Comparison of ENCODE assay signal across 1 cellular context in genomic region chr1:156725683-156726280, GRCh38.
TF ChIP-seq lines count a peak whose summit lies in the region.

No MANE protein-coding gene starts in this region.

TF ChIP-seq in H1, 55 proteins besides CTCF, POLR2A, EP300 and RAD21:
- no peak for TF ChIP-seq TAF1 (IDR thresholded peaks at IDR 0.05; ENCODE audit: low read depth, low read length)
- no peak for TF ChIP-seq CTBP2 (IDR thresholded peaks at IDR 0.05; ENCODE audit: borderline replicate concordance, insufficient read depth, insufficient read length, low read length)
- TF ChIP-seq POU5F1 (IDR thresholded peaks at IDR 0.05; ENCODE audit: low read depth, low read length), result no peak
- no peak; the same call in 1 of the 2 replicates for TF ChIP-seq JUND (IDR thresholded peaks at IDR 0.05; ENCODE audit: low read length)
- TF ChIP-seq SIN3A (conservative IDR thresholded peaks at IDR 0.05 in 1 of 2, IDR thresholded peaks at IDR 0.05 in 1 of 2; ENCODE audit: low read depth in 1 of 2, low read length in 2 of 2), result peak in 1 of 2 experiments; percentile 84; a peak in 2 of 4 replicates
- no peak for TF ChIP-seq RNF2 (IDR thresholded peaks at IDR 0.05; ENCODE audit: borderline replicate concordance, low read depth, low read length, missing control alignments, poor library complexity, severe bottlenecking)
- 0 out of 2 replicates have a peak, but pooled peaks have one; percentile 54 for TF ChIP-seq RBBP5 (IDR thresholded peaks at IDR 0.05; ENCODE audit: borderline replicate concordance, low read depth, low read length)
- TF ChIP-seq MAX (IDR thresholded peaks at IDR 0.05), result peak; percentile 60; the same call in 1 of the 2 replicates
- no peak for TF ChIP-seq JUN (IDR thresholded peaks at IDR 0.05; ENCODE audit: low read depth, low read length)
- no peak for TF ChIP-seq SP1 (IDR thresholded peaks at IDR 0.05; ENCODE audit: low read depth, low read length)
- TF ChIP-seq RFX5 (IDR thresholded peaks at IDR 0.05; ENCODE audit: borderline replicate concordance, low read depth, low read length), result no peak; the same call in 1 of the 2 replicates
- no peak for TF ChIP-seq BACH1 (IDR thresholded peaks at IDR 0.05; ENCODE audit: low read length)
- TF ChIP-seq SAP30 (IDR thresholded peaks at IDR 0.05; ENCODE audit: insufficient read depth, insufficient replicate concordance, low read length), result peak; percentile 81
- TF ChIP-seq USF2 (IDR thresholded peaks at IDR 0.05; ENCODE audit: low read length), result no peak
- TF ChIP-seq SIX5 (IDR thresholded peaks at IDR 0.05; ENCODE audit: low read depth, low read length), result no peak
- TF ChIP-seq CREB1 (IDR thresholded peaks at IDR 0.05), result peak; percentile 45; the same call in 1 of the 2 replicates
